9 cellular contexts compared by ENCODE assay signal in genomic region chr17:11935734-11936406, GRCh38.
DNase-seq lines count a peak whose midpoint lies in the region; ATAC-seq and TF ChIP-seq lines count a peak whose summit lies in the region.
"Had no signal": no experiment of that assay in that cellular context is flagged by ENCODE, and none has a peak within 500 bp of the region (broad histone marks: within the 10 kb centered on the region; RNA-seq: fewer than 3 reads in every experiment).

No MANE protein-coding gene starts in this region.

- no peaks in the 10 kb centered on the region for H3K9me3 ChIP-seq in lung (ENCODE audit: control insufficient read depth in 2 of 2, insufficient read depth in 1 of 2, low read length in 1 of 2)
- no peaks in the 10 kb centered on the region for H3K9me3 ChIP-seq in aorta (ENCODE audit: control insufficient read depth, low read length)

- no peak overlapping the region for H3K27ac ChIP-seq in caudate nucleus (ENCODE audit: low read depth, low read length)
- no peak overlapping the region for H3K27ac ChIP-seq in lung (ENCODE audit: low read depth in 1 of 2, low read length in 1 of 2)
- no peak overlapping the region for H3K27ac ChIP-seq in aorta (ENCODE audit: low read depth in 1 of 2, low read length in 2 of 2)

- intact Hi-C loops in aorta (cut with DNase I): no loop called here

- no peak overlapping the region for H3K4me3 ChIP-seq in GM12865 (ENCODE audit: low read depth, low read length)
- H3K4me3 ChIP-seq in lung: no peak overlapping the region
- no peak overlapping the region for H3K4me3 ChIP-seq in aorta (ENCODE audit: low read length in 2 of 2)

- TF ChIP-seq CTCF in GM12865 (IDR thresholded peaks at IDR 0.05; ENCODE audit: insufficient read depth, low read depth, low read length, missing control alignments): peak; percentile 78
- TF ChIP-seq CTCF in lung (IDR thresholded peaks at IDR 0.05; ENCODE audit: control extremely low read depth, extremely low read depth): peak; percentile 71

- 44 to 46% methylated on average over 14 of the region's 14 CpGs for WGBS in lung, 2 donors
- WGBS in aorta, 2 donors: 47% methylated on average over 14 of the region's 14 CpGs

- H3K27me3 ChIP-seq in lung (ENCODE audit: control insufficient read depth, insufficient read depth) (no peaks in the 10 kb centered on the region), aorta (ENCODE audit: control insufficient read depth in 1 of 2, insufficient read depth in 2 of 2, low read length in 1 of 2) (no peaks in the 10 kb centered on the region)

- peak; percentile 9 for DNase-seq in AG08396 (ENCODE audit: low spot score)
- DNase-seq in GM12865 (ENCODE audit: low read depth): peak; percentile 53
- DNase-seq in NCI-H82 (lab: John Stamatoyannopoulos, UW): peak; percentile 80
- peak in 43 of 61 donors; percentile 1 to 71 (median 15) for DNase-seq in caudate nucleus (lab: John Stamatoyannopoulos, UW)
- peak; percentile 38 for DNase-seq in lung (ENCODE audit: low spot score)
- DNase-seq in aorta: no peak

- H3K36me3 ChIP-seq in lung (ENCODE audit: control insufficient read depth in 2 of 2, insufficient read depth in 2 of 2, low read length in 2 of 2): no peaks in the 10 kb centered on the region
- H3K36me3 ChIP-seq in aorta (ENCODE audit: control insufficient read depth in 1 of 2, insufficient read depth in 2 of 2, low read length in 1 of 2): no peaks in the 10 kb centered on the region

- no peak for ATAC-seq in lung (ENCODE audit: insufficient read depth, low FRiP score)
- no peak for ATAC-seq in HG03095 (IDR thresholded peaks at IDR 0.05; ENCODE audit: unreplicated experiment)
- no peak for ATAC-seq in GM18909 (IDR thresholded peaks at IDR 0.05; ENCODE audit: poor library complexity, unreplicated experiment)
- no peak for ATAC-seq in aorta (ENCODE audit: low FRiP score)
- ATAC-seq: naive thymus-derived CD4-positive, alpha-beta T cell had no signal

- H3K4me1 ChIP-seq in lung (ENCODE audit: control insufficient read depth in 2 of 2, insufficient read depth in 2 of 2, low read length in 2 of 2): no peaks in the 10 kb centered on the region
- H3K4me1 ChIP-seq in aorta (ENCODE audit: control insufficient read depth in 1 of 2, insufficient read depth in 2 of 2, low read length in 2 of 2): no peaks in the 10 kb centered on the region

Comparison
In these comparisons a context has a peak if more than half of its experiments do, and no peak if none do; other contexts are left out.
1. DNase-seq: peak in AG08396 (single experiment), GM12865 (single experiment), NCI-H82 (single experiment), caudate nucleus (43 of 61) and lung (single experiment); none in aorta (0 of 2).